ENCODE assay signal across 16 cellular contexts in genomic region chrX:133307094-133307493, GRCh38.
"Had no signal": no experiment of that assay in that cellular context is flagged by ENCODE, and none has a peak within 500 bp of the region (broad histone marks: within the 10 kb centered on the region; RNA-seq: fewer than 3 reads in every experiment).

No MANE protein-coding gene starts in this region.

- H3K4me1 ChIP-seq: uterus had no signal

- H3K27ac ChIP-seq: epithelial cell of prostate, stomach, uterus, WERI-Rb-1 had no signal

- H3K36me3 ChIP-seq: heart left ventricle, uterus, WERI-Rb-1 had no signal

- H3K27me3 ChIP-seq: stomach, uterus had no signal

- H3K9me3 ChIP-seq: heart left ventricle, mucosa of descending colon, stomach, uterus had no signal

- H3K4me3 ChIP-seq: heart left ventricle, mucosa of descending colon, stomach, uterus had no signal

- DNase-seq: activated CD4-positive, alpha-beta T cell treated with anti-CD3 and anti-CD28 coated beads for 1 hour; activated CD8-positive, alpha-beta memory T cell treated with anti-CD3 and anti-CD28 coated beads, Interleukin-2, amount 50 U/mL, for 48 hours; activated naive CD4-positive, alpha-beta T cell treated with Interleukin-2 at 50 U/mL for 16 hours; activated naive CD8-positive, alpha-beta T cell treated with anti-CD3 and anti-CD28 coated beads for 36 hours; activated T-cell treated with anti-CD3 and anti-CD28 coated beads, Interleukin-2, amount 50 U/mL, for 4 hours; central memory CD4-positive, alpha-beta T cell; left colon; small intestine; stomach; trophoblast cell; WERI-Rb-1 had no signal

- FAIRE-seq: small intestine, TTC549 had no signal
